9 cellular contexts compared by ENCODE assay signal in genomic region chr9:91948423-91949292, GRCh38. TPM values are rescaled to one million over a fixed set of nuclear protein-coding genes. Genes with fewer than 3 reads are reported as not detected.
A peak's percentile ranks its signal among the peaks of the same experiment; 100 is the strongest.
DNase-seq lines count a peak whose midpoint lies in the region; ATAC-seq, FAIRE-seq and TF ChIP-seq lines count a peak whose summit lies in the region.
"Had no signal": no experiment of that assay in that cellular context is flagged by ENCODE, and none has a peak within 500 bp of the region (broad histone marks: within the 10 kb centered on the region; RNA-seq: fewer than 3 reads in every experiment).

No MANE protein-coding gene starts in this region.

- H3K27ac Mint-ChIP-seq in stimulated activated effector memory CD8-positive, alpha-beta T cell treated with anti-CD3 and anti-CD28 coated beads, Interleukin-12 subunit alpha, Interleukin-12 subunit beta, amount 100 ng/mL, for 72 hours: no peak overlapping the region
- no peak overlapping the region for H3K27ac Mint-ChIP-seq in CD4-positive, alpha-beta T cell
- H3K27ac Mint-ChIP-seq: naive thymus-derived CD4-positive, alpha-beta T cell had no signal

- peak; percentile 42 for DNase-seq in GM12891 (ENCODE audit: insufficient read length, low spot score)
- peak; percentile 59 to 72 for DNase-seq in NCI-H524 (lab: John Stamatoyannopoulos, UW)
- DNase-seq in brain microvascular endothelial cell: peak; percentile 20
- DNase-seq in iris pigment epithelial cell (ENCODE audit: low read depth): peak; percentile 68
- DNase-seq in stimulated activated effector memory CD8-positive, alpha-beta T cell treated with anti-CD3 and anti-CD28 coated beads, Interleukin-12 subunit alpha, Interleukin-12 subunit beta, amount 100 ng/mL, for 72 hours (ENCODE audit: low spot score in 2 of 2): peak; percentile 26 to 53
- no peak for DNase-seq in CD4-positive, alpha-beta T cell
- DNase-seq in central memory CD4-positive, alpha-beta T cell: no peak

- intact Hi-C loops in CD4-positive, alpha-beta T cell (cut with DNase I, micrococcal nuclease): no loop called here

- H3K9me3 Mint-ChIP-seq in stimulated activated effector memory CD8-positive, alpha-beta T cell treated with anti-CD3 and anti-CD28 coated beads, Interleukin-12 subunit alpha, Interleukin-12 subunit beta, amount 100 ng/mL, for 72 hours: no peaks in the 10 kb centered on the region
- H3K9me3 Mint-ChIP-seq in CD4-positive, alpha-beta T cell: no peaks in the 10 kb centered on the region

- FAIRE-seq in GM12891 (lab: Jason Lieb, UNC): no peak

- peaks cover 78% of the 10 kb centered on the region for H3K27me3 Mint-ChIP-seq in CD4-positive, alpha-beta T cell

- peak; percentile 26 for TF ChIP-seq CTCF in brain microvascular endothelial cell (IDR thresholded peaks at IDR 0.05; ENCODE audit: low read depth, low read length, missing control alignments)
- TF ChIP-seq CTCF in CD4-positive, alpha-beta T cell (IDR thresholded peaks at IDR 0.05): no peak

- H3K4me3 ChIP-seq in brain microvascular endothelial cell (ENCODE audit: low read depth, low read length): peak overlapping the region; percentile 43

- POLR2A ChIA-PET in CD4-positive, alpha-beta T cell (lab: Charles Lee): no interaction called here

- H3K36me3 ChIP-seq in brain microvascular endothelial cell (replicated peaks): no peaks in the 10 kb centered on the region

- no peak for TF ChIP-seq POLR2A in GM12891 (IDR thresholded peaks at IDR 0.05; ENCODE audit: low read depth, low read length)

- peaks cover 45% of the 10 kb centered on the region for H3K27me3 ChIP-seq in brain microvascular endothelial cell (replicated peaks)
- peaks cover 71% of the 10 kb centered on the region for H3K27me3 ChIP-seq in CD4-positive, alpha-beta T cell (ENCODE audit: control insufficient read depth, insufficient read depth, low read length)

- in situ Hi-C loops in brain microvascular endothelial cell (cut with HindIII; ENCODE audit: low pct_ligation_motif_present, low sequenced_read_pairs): no loop called here

- H3K4me1 Mint-ChIP-seq in stimulated activated effector memory CD8-positive, alpha-beta T cell treated with anti-CD3 and anti-CD28 coated beads, Interleukin-12 subunit alpha, Interleukin-12 subunit beta, amount 100 ng/mL, for 72 hours: peaks cover 10% of the 10 kb centered on the region
- H3K4me1 Mint-ChIP-seq in CD4-positive, alpha-beta T cell (ENCODE audit: low read depth): no peaks in the 10 kb centered on the region

- H3K9me3 ChIP-seq in CD4-positive, alpha-beta T cell (ENCODE audit: control insufficient read depth, low read length): peaks cover 7% of the 10 kb centered on the region

- H3K36me3 Mint-ChIP-seq in stimulated activated effector memory CD8-positive, alpha-beta T cell treated with anti-CD3 and anti-CD28 coated beads, Interleukin-12 subunit alpha, Interleukin-12 subunit beta, amount 100 ng/mL, for 72 hours: no peaks in the 10 kb centered on the region
- no peaks in the 10 kb centered on the region for H3K36me3 Mint-ChIP-seq in CD4-positive, alpha-beta T cell (ENCODE audit: low read depth)

- H3K4me3 Mint-ChIP-seq in stimulated activated effector memory CD8-positive, alpha-beta T cell treated with anti-CD3 and anti-CD28 coated beads, Interleukin-12 subunit alpha, Interleukin-12 subunit beta, amount 100 ng/mL, for 72 hours: peak overlapping the region; percentile 75
- H3K4me3 Mint-ChIP-seq in CD4-positive, alpha-beta T cell: no peak overlapping the region

- H3K27ac ChIP-seq in brain microvascular endothelial cell: no peak overlapping the region
- H3K27ac ChIP-seq in CD4-positive, alpha-beta T cell (ENCODE audit: low read depth, low read length): no peak overlapping the region

- ATAC-seq in stimulated activated effector memory CD8-positive, alpha-beta T cell treated with anti-CD3 and anti-CD28 coated beads, Interleukin-12 subunit alpha, Interleukin-12 subunit beta, amount 100 ng/mL, for 72 hours: peak; percentile 57
- ATAC-seq in GM18868 (IDR thresholded peaks at IDR 0.05; ENCODE audit: unreplicated experiment): no peak
- ATAC-seq in CD4-positive, alpha-beta T cell (ENCODE audit: poor library complexity): no peak
- ATAC-seq: naive thymus-derived CD4-positive, alpha-beta T cell had no signal

- CTCF ChIA-PET in CD4-positive, alpha-beta T cell (lab: Charles Lee): no interaction called here

TF ChIP-seq in GM12891, 5 proteins besides CTCF, POLR2A, EP300 and RAD21:
- TF ChIP-seq PAX5 (IDR thresholded peaks at IDR 0.05; ENCODE audit: insufficient read depth, low read length, severe bottlenecking) (no peak), POU2F2 (IDR thresholded peaks at IDR 0.05; ENCODE audit: low read depth, low read length) (no peak), POLR2AphosphoS5 (IDR thresholded peaks at IDR 0.05; ENCODE audit: low read depth, low read length) (no peak), SPI1 (IDR thresholded peaks at IDR 0.05; ENCODE audit: low read depth, low read length) (no peak), TAF1 (IDR thresholded peaks at IDR 0.05; ENCODE audit: low read depth, low read length) (no peak)

RNA-seq across cellular contexts. Expression of gene ROR2, which starts 1.4 kb away (rescaled TPM):
- polyA plus RNA-seq in GM12891 (2012; ENCODE audit: low read depth, missing spikeins): 0.05 TPM
- total RNA-seq in CD4-positive, alpha-beta T cell: not detected
- polyA plus RNA-seq: naive thymus-derived CD4-positive, alpha-beta T cell had no signal

Comparison
In these comparisons a context has a peak if more than half of its experiments do, and no peak if none do; other contexts are left out.
1. DNase-seq: peak in GM12891 (single experiment), NCI-H524 (2 of 2), brain microvascular endothelial cell (single experiment), iris pigment epithelial cell (single experiment) and stimulated activated effector memory CD8-positive, alpha-beta T cell treated with anti-CD3 and anti-CD28 coated beads, Interleukin-12 subunit alpha, Interleukin-12 subunit beta, amount 100 ng/mL, for 72 hours (2 of 2); none in CD4-positive, alpha-beta T cell (0 of 10) and central memory CD4-positive, alpha-beta T cell (single experiment).